In the genomic region with DNA sequence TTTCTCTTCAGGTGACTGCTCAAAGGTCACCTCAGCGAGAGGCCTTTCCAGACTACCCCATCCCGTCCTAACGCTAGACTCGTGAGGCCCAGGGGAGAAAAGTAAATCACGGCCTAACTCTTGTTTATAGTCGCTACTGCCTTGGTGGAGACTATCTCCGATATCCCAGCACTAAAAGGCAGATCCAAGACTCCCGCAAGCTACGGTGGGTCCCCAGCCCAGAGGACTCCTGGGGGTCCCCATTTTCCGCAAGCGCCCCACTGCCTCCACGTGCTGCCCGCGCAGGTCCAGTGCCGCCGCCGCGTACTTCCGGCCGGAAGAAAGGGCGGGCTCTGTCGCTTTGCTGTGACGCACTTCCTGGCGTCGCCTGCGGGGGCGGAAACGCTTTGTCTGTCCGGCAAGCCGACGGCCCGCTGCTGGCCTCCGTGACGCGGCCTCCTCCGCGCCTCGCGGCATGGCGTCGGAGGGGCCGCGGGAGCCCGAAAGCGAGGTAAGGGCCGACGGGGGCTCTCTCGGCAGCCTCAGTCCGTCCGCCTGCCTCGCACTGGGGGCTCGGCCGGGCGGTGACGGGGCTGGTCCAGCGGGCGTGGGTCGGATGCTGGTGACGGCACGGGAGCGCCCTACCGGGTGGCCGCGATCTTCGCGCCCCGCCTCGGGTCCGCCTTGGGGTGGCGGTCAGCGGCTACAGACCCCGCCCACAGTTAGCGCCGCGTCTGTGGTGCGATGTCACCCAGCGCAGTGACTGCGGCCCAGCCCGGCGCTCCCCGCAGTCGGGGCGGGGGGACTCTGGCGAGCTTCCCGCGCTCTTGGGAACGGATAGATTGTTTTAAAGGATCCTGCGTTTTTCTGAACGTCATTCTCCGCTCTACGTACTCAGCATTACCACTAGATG, we compare ENCODE assay signal across 1 cellular context.
TF ChIP-seq lines count a peak whose summit lies in the region.

A gene with protein sequence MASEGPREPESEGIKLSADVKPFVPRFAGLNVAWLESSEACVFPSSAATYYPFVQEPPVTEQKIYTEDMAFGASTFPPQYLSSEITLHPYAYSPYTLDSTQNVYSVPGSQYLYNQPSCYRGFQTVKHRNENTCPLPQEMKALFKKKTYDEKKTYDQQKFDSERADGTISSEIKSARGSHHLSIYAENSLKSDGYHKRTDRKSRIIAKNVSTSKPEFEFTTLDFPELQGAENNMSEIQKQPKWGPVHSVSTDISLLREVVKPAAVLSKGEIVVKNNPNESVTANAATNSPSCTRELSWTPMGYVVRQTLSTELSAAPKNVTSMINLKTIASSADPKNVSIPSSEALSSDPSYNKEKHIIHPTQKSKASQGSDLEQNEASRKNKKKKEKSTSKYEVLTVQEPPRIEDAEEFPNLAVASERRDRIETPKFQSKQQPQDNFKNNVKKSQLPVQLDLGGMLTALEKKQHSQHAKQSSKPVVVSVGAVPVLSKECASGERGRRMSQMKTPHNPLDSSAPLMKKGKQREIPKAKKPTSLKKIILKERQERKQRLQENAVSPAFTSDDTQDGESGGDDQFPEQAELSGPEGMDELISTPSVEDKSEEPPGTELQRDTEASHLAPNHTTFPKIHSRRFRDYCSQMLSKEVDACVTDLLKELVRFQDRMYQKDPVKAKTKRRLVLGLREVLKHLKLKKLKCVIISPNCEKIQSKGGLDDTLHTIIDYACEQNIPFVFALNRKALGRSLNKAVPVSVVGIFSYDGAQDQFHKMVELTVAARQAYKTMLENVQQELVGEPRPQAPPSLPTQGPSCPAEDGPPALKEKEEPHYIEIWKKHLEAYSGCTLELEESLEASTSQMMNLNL (plus strand): TSS at position 378 of the 892 bp plus-strand sequence. CDS start 77 bp downstream, at position 455.

TF ChIP-seq in HEK293, 187 proteins besides CTCF, POLR2A, EP300 and RAD21 (continued from another document and continues in another):
- TF ChIP-seq ZNF585B (tag by site-specific recombination; IDR thresholded peaks at IDR 0.05) = no peak
- TF ChIP-seq ZNF76 (tag by site-specific recombination; IDR thresholded peaks at IDR 0.05; ENCODE audit: borderline replicate concordance, low read depth) = no peak; the same call in 1 of the 2 replicates
- TF ChIP-seq ZNF350 (tag by site-specific recombination; IDR thresholded peaks at IDR 0.05) = no peak
- TF ChIP-seq ZNF747 (tag by site-specific recombination; IDR thresholded peaks at IDR 0.05) = no peak
- TF ChIP-seq, protein P1, sequence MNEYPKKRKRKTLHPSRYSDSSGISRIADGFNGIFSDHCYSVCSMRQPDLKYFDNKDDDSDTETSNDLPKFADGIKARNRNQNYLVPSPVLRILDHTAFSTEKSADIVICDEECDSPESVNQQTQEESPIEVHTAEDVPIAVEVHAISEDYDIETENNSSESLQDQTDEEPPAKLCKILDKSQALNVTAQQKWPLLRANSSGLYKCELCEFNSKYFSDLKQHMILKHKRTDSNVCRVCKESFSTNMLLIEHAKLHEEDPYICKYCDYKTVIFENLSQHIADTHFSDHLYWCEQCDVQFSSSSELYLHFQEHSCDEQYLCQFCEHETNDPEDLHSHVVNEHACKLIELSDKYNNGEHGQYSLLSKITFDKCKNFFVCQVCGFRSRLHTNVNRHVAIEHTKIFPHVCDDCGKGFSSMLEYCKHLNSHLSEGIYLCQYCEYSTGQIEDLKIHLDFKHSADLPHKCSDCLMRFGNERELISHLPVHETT (tag by site-specific recombination; IDR thresholded peaks at IDR 0.05) = peak; percentile 74
- TF ChIP-seq ZNF2 (tag by site-specific recombination; IDR thresholded peaks at IDR 0.05) = 0 out of 2 replicates have a peak, but pooled peaks have one; percentile 31
- TF ChIP-seq ZNF701 (tag by site-specific recombination; IDR thresholded peaks at IDR 0.05) = no peak
- TF ChIP-seq ZNF677 (tag by site-specific recombination; IDR thresholded peaks at IDR 0.05) = no peak
- TF ChIP-seq ZBTB21 (tag by site-specific recombination; IDR thresholded peaks at IDR 0.05) = peak; percentile 36
- no peak for TF ChIP-seq ZNF555 (tag by site-specific recombination; conservative IDR thresholded peaks at IDR 0.05)
- no peak for TF ChIP-seq ZNF155 (tag by site-specific recombination; IDR thresholded peaks at IDR 0.05)
- peak; percentile 63; the same call in 1 of the 2 replicates for TF ChIP-seq ZNF660 (tag by site-specific recombination; IDR thresholded peaks at IDR 0.05)
- TF ChIP-seq ZNF670 (tag by site-specific recombination; IDR thresholded peaks at IDR 0.05; ENCODE audit: low read depth) = no peak
- TF ChIP-seq ZNF121 (tag by site-specific recombination; IDR thresholded peaks at IDR 0.05) = no peak
- TF ChIP-seq ZNF302 (tag by site-specific recombination; IDR thresholded peaks at IDR 0.05; ENCODE audit: low read depth) = no peak
- no peak for TF ChIP-seq HOXC10 (CRISPR knock-in tag; IDR thresholded peaks at IDR 0.05)
- TF ChIP-seq KLF9 (tag by site-specific recombination; IDR thresholded peaks at IDR 0.05; ENCODE audit: low read depth) = peak; percentile 62; the same call in 1 of the 2 replicates
- TF ChIP-seq, protein P2, sequence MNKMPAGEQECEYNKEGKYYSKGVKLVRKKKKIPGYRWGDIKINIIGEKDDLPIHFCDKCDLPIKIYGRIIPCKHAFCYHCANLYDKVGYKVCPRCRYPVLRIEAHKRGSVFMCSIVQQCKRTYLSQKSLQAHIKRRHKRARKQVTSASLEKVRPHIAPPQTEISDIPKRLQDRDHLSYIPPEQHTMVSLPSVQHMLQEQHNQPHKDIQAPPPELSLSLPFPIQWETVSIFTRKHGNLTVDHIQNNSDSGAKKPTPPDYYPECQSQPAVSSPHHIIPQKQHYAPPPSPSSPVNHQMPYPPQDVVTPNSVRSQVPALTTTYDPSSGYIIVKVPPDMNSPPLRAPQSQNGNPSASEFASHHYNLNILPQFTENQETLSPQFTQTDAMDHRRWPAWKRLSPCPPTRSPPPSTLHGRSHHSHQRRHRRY (tag by site-specific recombination; IDR thresholded peaks at IDR 0.05) = no peak
- peak; percentile 81 for TF ChIP-seq SP3 (tag by site-specific recombination; IDR thresholded peaks at IDR 0.05)
- TF ChIP-seq, protein P3, sequence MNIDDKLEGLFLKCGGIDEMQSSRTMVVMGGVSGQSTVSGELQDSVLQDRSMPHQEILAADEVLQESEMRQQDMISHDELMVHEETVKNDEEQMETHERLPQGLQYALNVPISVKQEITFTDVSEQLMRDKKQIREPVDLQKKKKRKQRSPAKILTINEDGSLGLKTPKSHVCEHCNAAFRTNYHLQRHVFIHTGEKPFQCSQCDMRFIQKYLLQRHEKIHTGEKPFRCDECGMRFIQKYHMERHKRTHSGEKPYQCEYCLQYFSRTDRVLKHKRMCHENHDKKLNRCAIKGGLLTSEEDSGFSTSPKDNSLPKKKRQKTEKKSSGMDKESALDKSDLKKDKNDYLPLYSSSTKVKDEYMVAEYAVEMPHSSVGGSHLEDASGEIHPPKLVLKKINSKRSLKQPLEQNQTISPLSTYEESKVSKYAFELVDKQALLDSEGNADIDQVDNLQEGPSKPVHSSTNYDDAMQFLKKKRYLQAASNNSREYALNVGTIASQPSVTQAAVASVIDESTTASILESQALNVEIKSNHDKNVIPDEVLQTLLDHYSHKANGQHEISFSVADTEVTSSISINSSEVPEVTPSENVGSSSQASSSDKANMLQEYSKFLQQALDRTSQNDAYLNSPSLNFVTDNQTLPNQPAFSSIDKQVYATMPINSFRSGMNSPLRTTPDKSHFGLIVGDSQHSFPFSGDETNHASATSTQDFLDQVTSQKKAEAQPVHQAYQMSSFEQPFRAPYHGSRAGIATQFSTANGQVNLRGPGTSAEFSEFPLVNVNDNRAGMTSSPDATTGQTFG (tag by site-specific recombination; IDR thresholded peaks at IDR 0.05; ENCODE audit: borderline replicate concordance) = no peak
- TF ChIP-seq, protein P4, sequence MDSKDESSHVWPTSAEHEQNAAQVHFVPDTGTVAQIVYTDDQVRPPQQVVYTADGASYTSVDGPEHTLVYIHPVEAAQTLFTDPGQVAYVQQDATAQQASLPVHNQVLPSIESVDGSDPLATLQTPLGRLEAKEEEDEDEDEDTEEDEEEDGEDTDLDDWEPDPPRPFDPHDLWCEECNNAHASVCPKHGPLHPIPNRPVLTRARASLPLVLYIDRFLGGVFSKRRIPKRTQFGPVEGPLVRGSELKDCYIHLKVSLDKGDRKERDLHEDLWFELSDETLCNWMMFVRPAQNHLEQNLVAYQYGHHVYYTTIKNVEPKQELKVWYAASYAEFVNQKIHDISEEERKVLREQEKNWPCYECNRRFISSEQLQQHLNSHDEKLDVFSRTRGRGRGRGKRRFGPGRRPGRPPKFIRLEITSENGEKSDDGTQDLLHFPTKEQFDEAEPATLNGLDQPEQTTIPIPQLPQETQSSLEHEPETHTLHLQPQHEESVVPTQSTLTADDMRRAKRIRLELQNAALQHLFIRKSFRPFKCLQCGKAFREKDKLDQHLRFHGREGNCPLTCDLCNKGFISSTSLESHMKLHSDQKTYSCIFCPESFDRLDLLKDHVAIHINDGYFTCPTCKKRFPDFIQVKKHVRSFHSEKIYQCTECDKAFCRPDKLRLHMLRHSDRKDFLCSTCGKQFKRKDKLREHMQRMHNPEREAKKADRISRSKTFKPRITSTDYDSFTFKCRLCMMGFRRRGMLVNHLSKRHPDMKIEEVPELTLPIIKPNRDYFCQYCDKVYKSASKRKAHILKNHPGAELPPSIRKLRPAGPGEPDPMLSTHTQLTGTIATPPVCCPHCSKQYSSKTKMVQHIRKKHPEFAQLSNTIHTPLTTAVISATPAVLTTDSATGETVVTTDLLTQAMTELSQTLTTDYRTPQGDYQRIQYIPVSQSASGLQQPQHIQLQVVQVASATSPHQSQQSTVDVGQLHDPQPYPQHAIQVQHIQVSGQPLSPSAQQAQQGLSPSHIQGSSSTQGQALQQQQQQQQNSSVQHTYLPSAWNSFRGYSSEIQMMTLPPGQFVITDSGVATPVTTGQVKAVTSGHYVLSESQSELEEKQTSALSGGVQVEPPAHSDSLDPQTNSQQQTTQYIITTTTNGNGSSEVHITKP (tag by site-specific recombination; IDR thresholded peaks at IDR 0.05) = no peak
- TF ChIP-seq GFI1B (tag by site-specific recombination; IDR thresholded peaks at IDR 0.05) = peak; percentile 63
- TF ChIP-seq ZNF248 (tag by site-specific recombination; IDR thresholded peaks at IDR 0.05) = no peak
- no peak for TF ChIP-seq ZNF549 (tag by site-specific recombination; IDR thresholded peaks at IDR 0.05)
- TF ChIP-seq, protein P5, sequence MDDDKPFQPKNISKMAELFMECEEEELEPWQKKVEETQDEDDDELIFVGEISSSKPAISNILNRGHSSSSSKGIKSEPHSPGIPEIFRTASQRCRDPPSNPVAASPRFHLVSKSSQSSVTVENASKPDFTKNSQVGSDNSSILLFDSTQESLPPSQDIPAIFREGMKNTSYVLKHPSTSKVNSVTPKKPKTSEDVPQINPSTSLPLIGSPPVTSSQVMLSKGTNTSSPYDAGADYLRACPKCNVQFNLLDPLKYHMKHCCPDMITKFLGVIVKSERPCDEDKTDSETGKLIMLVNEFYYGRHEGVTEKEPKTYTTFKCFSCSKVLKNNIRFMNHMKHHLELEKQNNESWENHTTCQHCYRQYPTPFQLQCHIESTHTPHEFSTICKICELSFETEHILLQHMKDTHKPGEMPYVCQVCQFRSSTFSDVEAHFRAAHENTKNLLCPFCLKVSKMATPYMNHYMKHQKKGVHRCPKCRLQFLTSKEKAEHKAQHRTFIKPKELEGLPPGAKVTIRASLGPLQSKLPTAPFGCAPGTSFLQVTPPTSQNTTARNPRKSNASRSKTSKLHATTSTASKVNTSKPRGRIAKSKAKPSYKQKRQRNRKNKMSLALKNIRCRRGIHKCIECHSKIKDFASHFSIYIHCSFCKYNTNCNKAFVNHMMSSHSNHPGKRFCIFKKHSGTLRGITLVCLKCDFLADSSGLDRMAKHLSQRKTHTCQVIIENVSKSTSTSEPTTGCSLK (tag by site-specific recombination; IDR thresholded peaks at IDR 0.05) = no peak
- TF ChIP-seq, protein P6, sequence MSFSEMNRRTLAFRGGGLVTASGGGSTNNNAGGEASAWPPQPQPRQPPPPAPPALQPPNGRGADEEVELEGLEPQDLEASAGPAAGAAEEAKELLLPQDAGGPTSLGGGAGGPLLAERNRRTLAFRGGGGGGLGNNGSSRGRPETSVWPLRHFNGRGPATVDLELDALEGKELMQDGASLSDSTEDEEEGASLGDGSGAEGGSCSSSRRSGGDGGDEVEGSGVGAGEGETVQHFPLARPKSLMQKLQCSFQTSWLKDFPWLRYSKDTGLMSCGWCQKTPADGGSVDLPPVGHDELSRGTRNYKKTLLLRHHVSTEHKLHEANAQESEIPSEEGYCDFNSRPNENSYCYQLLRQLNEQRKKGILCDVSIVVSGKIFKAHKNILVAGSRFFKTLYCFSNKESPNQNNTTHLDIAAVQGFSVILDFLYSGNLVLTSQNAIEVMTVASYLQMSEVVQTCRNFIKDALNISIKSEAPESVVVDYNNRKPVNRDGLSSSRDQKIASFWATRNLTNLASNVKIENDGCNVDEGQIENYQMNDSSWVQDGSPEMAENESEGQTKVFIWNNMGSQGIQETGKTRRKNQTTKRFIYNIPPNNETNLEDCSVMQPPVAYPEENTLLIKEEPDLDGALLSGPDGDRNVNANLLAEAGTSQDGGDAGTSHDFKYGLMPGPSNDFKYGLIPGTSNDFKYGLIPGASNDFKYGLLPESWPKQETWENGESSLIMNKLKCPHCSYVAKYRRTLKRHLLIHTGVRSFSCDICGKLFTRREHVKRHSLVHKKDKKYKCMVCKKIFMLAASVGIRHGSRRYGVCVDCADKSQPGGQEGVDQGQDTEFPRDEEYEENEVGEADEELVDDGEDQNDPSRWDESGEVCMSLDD (tag by site-specific recombination; IDR thresholded peaks at IDR 0.05) = peak; percentile 93
- TF ChIP-seq ZBTB48 (tag by site-specific recombination; IDR thresholded peaks at IDR 0.05) = no peak
- TF ChIP-seq, protein P7, sequence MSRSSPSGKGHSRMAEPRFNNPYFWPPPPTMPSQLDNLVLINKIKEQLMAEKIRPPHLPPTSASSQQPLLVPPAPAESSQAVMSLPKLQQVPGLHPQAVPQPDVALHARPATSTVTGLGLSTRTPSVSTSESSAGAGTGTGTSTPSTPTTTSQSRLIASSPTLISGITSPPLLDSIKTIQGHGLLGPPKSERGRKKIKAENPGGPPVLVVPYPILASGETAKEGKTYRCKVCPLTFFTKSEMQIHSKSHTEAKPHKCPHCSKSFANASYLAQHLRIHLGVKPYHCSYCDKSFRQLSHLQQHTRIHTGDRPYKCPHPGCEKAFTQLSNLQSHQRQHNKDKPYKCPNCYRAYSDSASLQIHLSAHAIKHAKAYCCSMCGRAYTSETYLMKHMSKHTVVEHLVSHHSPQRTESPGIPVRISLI (tag by site-specific recombination; IDR thresholded peaks at IDR 0.05) = no peak
- no peak for TF ChIP-seq ZNF544 (tag by site-specific recombination; IDR thresholded peaks at IDR 0.05)
- no peak for TF ChIP-seq ZNF560 (tag by site-specific recombination; IDR thresholded peaks at IDR 0.05; ENCODE audit: borderline replicate concordance)
- TF ChIP-seq ZNF221 (tag by site-specific recombination; IDR thresholded peaks at IDR 0.05; ENCODE audit: borderline replicate concordance) = no peak
- no peak for TF ChIP-seq ZNF830 (tag by site-specific recombination; IDR thresholded peaks at IDR 0.05; ENCODE audit: low read depth)
- TF ChIP-seq ZNF175 (tag by site-specific recombination; IDR thresholded peaks at IDR 0.05) = no peak
- TF ChIP-seq ZNF768 (tag by site-specific recombination; IDR thresholded peaks at IDR 0.05) = no peak
- peak; percentile 35; the same call in 1 of the 2 replicates for TF ChIP-seq ZNF335 (tag by site-specific recombination; conservative IDR thresholded peaks at IDR 0.05)
- TF ChIP-seq GLIS1 (tag by site-specific recombination; IDR thresholded peaks at IDR 0.05) = peak; percentile 64
- no peak; the same call in 1 of the 2 replicates for TF ChIP-seq ZFP37 (tag by site-specific recombination; IDR thresholded peaks at IDR 0.05)
- TF ChIP-seq GLI2 (tag by site-specific recombination; IDR thresholded peaks at IDR 0.05; ENCODE audit: borderline replicate concordance, low read depth) = no peak
- TF ChIP-seq SALL2 (tag by site-specific recombination; IDR thresholded peaks at IDR 0.05; ENCODE audit: borderline replicate concordance) = no peak
- peak; percentile 82 for TF ChIP-seq BCL11A (tag by site-specific recombination; IDR thresholded peaks at IDR 0.05; ENCODE audit: low read depth)
- TF ChIP-seq SP2 (tag by site-specific recombination; IDR thresholded peaks at IDR 0.05) = peak; percentile 78
- no peak for TF ChIP-seq ZNF596 (tag by site-specific recombination; IDR thresholded peaks at IDR 0.05)
